In genomic region chr11:65613091-65613928, GRCh38 we compare ENCODE assay signal across 7 cellular contexts. TPM values are rescaled to one million over a fixed set of nuclear protein-coding genes. Genes with fewer than 3 reads are reported as not detected.
DNase-seq lines count a peak whose midpoint lies in the region; ATAC-seq and TF ChIP-seq lines count a peak whose summit lies in the region.
"Had no signal": no experiment of that assay in that cellular context is flagged by ENCODE, and none has a peak within 500 bp of the region (broad histone marks: within the 10 kb centered on the region; RNA-seq: fewer than 3 reads in every experiment).

No MANE protein-coding gene starts in this region.

- H3K4me3 ChIP-seq in GM06990 (replicated peaks; ENCODE audit: low read depth, low read length) = peak overlapping the region; percentile 96

- H3K4me3 Mint-ChIP-seq in activated CD4-positive, alpha-beta memory T cell treated with anti-CD3 and anti-CD28 coated beads for 36 hours = peak overlapping the region; percentile 95

- no peaks in the 10 kb centered on the region for H3K27me3 ChIP-seq in GM06990 (replicated peaks; ENCODE audit: control insufficient read depth, insufficient read depth, low read length)

- CTCF ChIA-PET in activated CD4-positive, alpha-beta memory T cell treated with anti-CD3 and anti-CD28 coated beads for 36 hours (lab: Charles Lee) = interaction anchor here (0.9 to 5.7 kb wide), 7 partner anchors 17 to 275 kb away, joined by 3 to 39 read pairs (median 4); partner anchors contain the start of genes FAM89B, FIBP and ZNRD2
- CTCF ChIA-PET in HEK293T (lab: Yijun Ruan, JAX) = interaction anchor here (1.0 to 2.3 kb wide), 2 partner anchors 19 to 167 kb away, joined by 3 to 7 read pairs; no protein-coding TSS in a partner anchor

- no peaks in the 10 kb centered on the region for H3K9me3 Mint-ChIP-seq in activated CD4-positive, alpha-beta memory T cell treated with anti-CD3 and anti-CD28 coated beads for 36 hours

- POLR2A ChIA-PET in activated CD4-positive, alpha-beta memory T cell treated with anti-CD3 and anti-CD28 coated beads for 36 hours (lab: Charles Lee) = interaction anchor here (1.0 to 3.9 kb wide), 10 partner anchors 10 to 49 kb away, joined by 3 to 24 read pairs (median 5); partner anchors contain the start of genes EHBP1L1, KCNK7, RELA and ZNRD2
- POLR2A ChIA-PET in HEK293T (lab: Yijun Ruan, JAX) = interaction anchor here (0.7 to 2.5 kb wide), 7 partner anchors 9 to 135 kb away, joined by 3 to 19 read pairs (median 3); partner anchors contain the start of genes EHBP1L1, KCNK7, RELA and ZNRD2

- peak overlapping the region; percentile 98 for H3K27ac Mint-ChIP-seq in activated CD4-positive, alpha-beta memory T cell treated with anti-CD3 and anti-CD28 coated beads for 36 hours

- peaks cover 56% of the 10 kb centered on the region for H3K4me1 Mint-ChIP-seq in activated CD4-positive, alpha-beta memory T cell treated with anti-CD3 and anti-CD28 coated beads for 36 hours (ENCODE audit: low read depth)

- H3K27me3 Mint-ChIP-seq in activated CD4-positive, alpha-beta memory T cell treated with anti-CD3 and anti-CD28 coated beads for 36 hours = peaks cover 3% of the 10 kb centered on the region

- H3K36me3 Mint-ChIP-seq in activated CD4-positive, alpha-beta memory T cell treated with anti-CD3 and anti-CD28 coated beads for 36 hours = peaks cover 27% of the 10 kb centered on the region

- peaks cover 18% of the 10 kb centered on the region for H3K36me3 ChIP-seq in GM06990 (ENCODE audit: control insufficient read depth, insufficient read depth, low read length)

- no peak for TF ChIP-seq CTCF in GM06990 (IDR thresholded peaks at IDR 0.05; ENCODE audit: insufficient read depth, low read length, poor library complexity, severe bottlenecking)

- DNase-seq in GM06990 (ENCODE audit: extremely low read depth, insufficient read length) (no peak), left lobe of liver (ENCODE audit: low spot score) (peak; percentile 70), HEK293T (ENCODE audit: extremely low spot score) (no peak)
- DNase-seq in activated CD4-positive, alpha-beta memory T cell treated with anti-CD3 and anti-CD28 coated beads for 36 hours = peak; percentile 42

- peak; percentile 0 for ATAC-seq in left lobe of liver
- ATAC-seq in HG03039 (IDR thresholded peaks at IDR 0.05; ENCODE audit: unreplicated experiment) = no peak
- no peak for ATAC-seq in GM19395 (IDR thresholded peaks at IDR 0.05; ENCODE audit: unreplicated experiment)

- intact Hi-C loops in activated CD4-positive, alpha-beta memory T cell treated with anti-CD3 and anti-CD28 coated beads for 36 hours (cut with micrococcal nuclease) = no loop called here

TF ChIP-seq in HEK293T, 16 proteins besides CTCF, POLR2A, EP300 and RAD21:
- TF ChIP-seq HDGF (IDR thresholded peaks at IDR 0.05; ENCODE audit: borderline replicate concordance) = no peak
- no peak for TF ChIP-seq ELF4 (IDR thresholded peaks at IDR 0.05)
- no peak for TF ChIP-seq SUZ12 (IDR thresholded peaks at IDR 0.05)
- TF ChIP-seq TARDBP (IDR thresholded peaks at IDR 0.05) = no peak
- no peak for TF ChIP-seq PKNOX1 (IDR thresholded peaks at IDR 0.05)
- no peak for TF ChIP-seq CTBP1 (IDR thresholded peaks at IDR 0.05; ENCODE audit: borderline replicate concordance)
- no peak for TF ChIP-seq FOXK2 (IDR thresholded peaks at IDR 0.05)
- TF ChIP-seq L3MBTL2 (conservative IDR thresholded peaks at IDR 0.05) = no peak
- no peak for TF ChIP-seq ARNT (IDR thresholded peaks at IDR 0.05)
- no peak for TF ChIP-seq NFRKB (IDR thresholded peaks at IDR 0.05)
- no peak for TF ChIP-seq SP1 (IDR thresholded peaks at IDR 0.05)

RNA-seq across cellular contexts. Expression of gene MAP3K11, which starts 0.7 kb away (rescaled TPM):
- 10 to 100 TPM; 56.7 to 62.6 TPM for total RNA-seq in activated CD4-positive, alpha-beta memory T cell treated with anti-CD3 and anti-CD28 coated beads for 36 hours
- 85.4 TPM for total RNA-seq in left lobe of liver

RNA-seq across cellular contexts. Expression of gene PCNX3, which starts 2.3 kb away (rescaled TPM):
- 10 to 100 TPM; 29.8 to 32.1 TPM for total RNA-seq in activated CD4-positive, alpha-beta memory T cell treated with anti-CD3 and anti-CD28 coated beads for 36 hours
- total RNA-seq in left lobe of liver = 16.8 TPM

RNA-seq across cellular contexts. Expression of gene KCNK7, which starts 17.7 kb away (rescaled TPM):
- total RNA-seq in activated CD4-positive, alpha-beta memory T cell treated with anti-CD3 and anti-CD28 coated beads for 36 hours = under 1 TPM; 0.29 to 0.31 TPM
- not detected for total RNA-seq in left lobe of liver
- total RNA-seq: SK-MEL-5 had no signal

RNA-seq across cellular contexts. Expression of gene SIPA1, which starts 24.6 kb away (rescaled TPM):
- 100 to 1,000 TPM; 163 to 167 TPM for total RNA-seq in activated CD4-positive, alpha-beta memory T cell treated with anti-CD3 and anti-CD28 coated beads for 36 hours
- 29.5 TPM for total RNA-seq in left lobe of liver

RNA-seq across cellular contexts. Expression of gene EHBP1L1, which starts 37.5 kb away (rescaled TPM):
- total RNA-seq in activated CD4-positive, alpha-beta memory T cell treated with anti-CD3 and anti-CD28 coated beads for 36 hours = 100 to 1,000 TPM; 137 to 141 TPM
- total RNA-seq in left lobe of liver = 13.5 TPM

Comparison
In these comparisons a context has a peak if more than half of its experiments do, and no peak if none do; other contexts are left out.
1. DNase-seq: peak in activated CD4-positive, alpha-beta memory T cell treated with anti-CD3 and anti-CD28 coated beads for 36 hours (single experiment) and left lobe of liver (single experiment); none in GM06990 (single experiment) and HEK293T (single experiment).